23 cellular contexts compared by ENCODE assay signal in the genomic region with DNA sequence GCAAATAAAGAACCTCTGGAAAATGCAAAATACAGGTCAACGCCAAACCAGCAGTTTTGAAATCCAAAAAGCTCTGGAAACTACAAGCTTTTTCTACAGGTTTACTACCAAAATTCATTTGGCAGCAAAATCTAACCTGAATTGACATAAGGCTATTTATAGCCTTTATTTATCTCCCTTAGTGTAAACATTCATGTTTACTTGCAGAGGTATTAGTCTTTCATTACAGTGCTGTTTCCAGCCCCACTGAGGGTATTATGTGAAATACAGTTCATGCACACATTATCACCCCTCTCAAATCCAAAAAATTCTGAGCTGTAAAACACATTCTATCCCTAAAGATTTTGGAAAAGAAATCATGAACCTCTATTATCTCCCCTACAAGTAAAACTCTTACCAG. TPM values are rescaled to one million over a fixed set of nuclear protein-coding genes. Genes with fewer than 3 reads are reported as not detected.
"Had no signal": no experiment of that assay in that cellular context is flagged by ENCODE, and none has a peak within 500 bp of the region (broad histone marks: within the 10 kb centered on the region; RNA-seq: fewer than 3 reads in every experiment).

No MANE protein-coding gene starts in this region.

- H3K4me3 ChIP-seq: cardiac muscle cell, Peyer's patch, SJCRH30 had no signal

- H3K4me1 ChIP-seq: Peyer's patch, SJCRH30 had no signal

- H3K9me3 ChIP-seq: Peyer's patch, SJCRH30 had no signal

- H3K27ac ChIP-seq: brain microvascular endothelial cell, cardiac muscle cell, Peyer's patch, RWPE1, SJCRH30 had no signal

- H3K27me3 ChIP-seq: brain microvascular endothelial cell, cardiac muscle cell, Peyer's patch, SJCRH30 had no signal

- DNase-seq: activated B cell treated with CpG ODN at 0.5 μM for 24 hours; activated CD4-positive, alpha-beta T cell treated with anti-CD3 and anti-CD28 coated beads for 1 hour; activated CD4-positive, alpha-beta T cell treated with anti-CD3 and anti-CD28 coated beads, Interleukin-2, amount 10 ng/mL, durations not matched to agents 24 days and 14 days; activated CD4-positive, alpha-beta T cell treated with anti-CD3 and anti-CD28 coated beads, Interleukin-2, amount 50 U/mL, for 48 hours; activated CD8-positive, alpha-beta memory T cell treated with anti-CD3 and anti-CD28 coated beads for 24 hours; activated gamma-delta T cell treated with Interleukin-2 at 50 U/mL for 16 hours; activated naive CD4-positive, alpha-beta T cell treated with anti-CD3 and anti-CD28 coated beads, Interleukin-2, amount 10 ng/mL, durations not matched to agents 7 days and 5 days; activated naive CD8-positive, alpha-beta T cell treated with anti-CD3 and anti-CD28 coated beads for 36 hours; activated T-cell treated with anti-CD3 and anti-CD28 coated beads, Interleukin-2, amount 50 U/mL, for 48 hours; brain microvascular endothelial cell; MM.1S; NCI-H1105 treated with DMSO at 0.1 percent for 48 hours; NCI-H1930; NCI-H2171; NCI-H226; NCI-H526 treated with DMSO at 0.1 percent for 48 hours; NCI-H82; Peyer's patch; Right ventricle myocardium superior; SJCRH30 had no signal

RNA-seq across cellular contexts. Expression of gene DNAJA4, which starts 27.9 kb away (rescaled TPM):
- total RNA-seq: OCI-LY7, SJCRH30 had no signal

RNA-seq across cellular contexts. Expression of gene CRABP1, which starts 47.9 kb away (rescaled TPM):
- total RNA-seq: activated B cell treated with CpG ODN at 0.5 μM for 24 hours; activated CD4-positive, alpha-beta T cell treated with anti-CD3 and anti-CD28 coated beads, Interleukin-2, amount 10 ng/mL, durations not matched to agents 24 days and 14 days; activated naive CD8-positive, alpha-beta T cell treated with anti-CD3 and anti-CD28 coated beads for 36 hours; OCI-LY7; Right ventricle myocardium superior; SJCRH30 had no signal

RNA-seq across cellular contexts. Expression of gene ACSBG1, which starts 57.9 kb away (rescaled TPM):
- total RNA-seq: activated CD4-positive, alpha-beta T cell treated with anti-CD3 and anti-CD28 coated beads, Interleukin-2, amount 10 ng/mL, durations not matched to agents 24 days and 14 days; Peyer's patch had no signal
